ENCODE assay signal across 9 cellular contexts in the genomic region with DNA sequence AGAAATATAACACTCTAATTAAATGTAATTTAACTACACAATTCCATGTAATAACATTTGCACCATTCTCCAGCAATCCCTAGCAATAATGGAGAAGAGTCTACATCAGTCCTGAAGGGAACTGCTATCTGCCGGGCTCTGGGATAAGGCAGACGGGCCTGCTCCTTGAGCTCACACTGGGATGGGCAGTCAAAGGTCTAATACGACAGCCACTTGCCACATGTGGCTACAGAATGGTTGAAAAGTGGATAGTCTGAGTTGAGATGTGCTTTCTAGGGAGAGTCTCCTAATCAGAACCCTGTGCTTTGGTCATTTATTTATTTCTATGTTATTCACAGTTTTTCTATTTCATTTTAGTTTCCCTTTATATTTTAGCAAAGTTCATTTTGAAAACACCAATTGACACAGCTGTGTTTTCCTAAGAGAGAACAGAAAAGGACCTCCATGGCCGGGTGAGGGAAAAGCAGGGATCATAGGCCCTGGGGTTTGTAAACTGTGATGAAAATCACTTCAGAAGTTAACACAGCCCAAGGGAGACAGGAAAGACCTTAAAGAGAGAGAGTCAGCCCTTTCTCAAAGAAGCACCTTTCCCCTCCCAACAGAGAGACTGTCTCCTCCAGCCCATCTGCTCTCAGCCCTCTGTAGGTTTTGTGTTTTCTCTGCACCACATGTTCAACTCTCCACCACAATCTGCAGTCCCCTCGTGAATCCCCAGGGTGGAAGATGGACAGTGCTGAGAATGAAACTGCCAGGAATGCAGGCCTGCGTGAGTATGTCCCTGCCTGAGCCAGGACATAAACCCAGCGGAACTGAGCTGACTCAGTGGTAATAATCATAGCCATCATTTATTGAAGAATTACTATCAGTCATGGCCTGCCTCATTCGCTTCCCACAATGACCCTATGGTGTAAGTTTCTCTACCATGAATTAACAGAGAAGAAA. TPM values are rescaled to one million over a fixed set of nuclear protein-coding genes. Genes with fewer than 3 reads are reported as not detected.
DNase-seq lines count a peak whose midpoint lies in the region; ATAC-seq and TF ChIP-seq lines count a peak whose summit lies in the region.
"Had no signal": no experiment of that assay in that cellular context is flagged by ENCODE, and none has a peak within 500 bp of the region (broad histone marks: within the 10 kb centered on the region; RNA-seq: fewer than 3 reads in every experiment).

No MANE protein-coding gene starts in this region.

- ATAC-seq in sciatic nerve (peak; percentile 92), GM19395 (IDR thresholded peaks at IDR 0.05; ENCODE audit: unreplicated experiment) (no peak)

- H3K9me3 ChIP-seq in SJSA1 (replicated peaks), result no peaks in the 10 kb centered on the region

- peak; percentile 3 for TF ChIP-seq CTCF in fibroblast of villous mesenchyme (IDR thresholded peaks at IDR 0.05; ENCODE audit: insufficient read depth, low read depth, low read length)

- intact Hi-C loops in sciatic nerve (cut with DNase I), result loop anchor here (10.0 kb wide), 1 partner anchor 1994 kb away; no protein-coding TSS in a partner anchor

- H3K36me3 ChIP-seq in SJSA1, result no peaks in the 10 kb centered on the region

- no peaks in the 10 kb centered on the region for H3K27me3 ChIP-seq in SJSA1 (replicated peaks)

- peak overlapping the region; percentile 63 for H3K27ac ChIP-seq in SJSA1

- H3K4me1 ChIP-seq in SJSA1 (replicated peaks), result peaks cover 13% of the 10 kb centered on the region

- H3K4me3 ChIP-seq in SJSA1 (peak overlapping the region; percentile 9; the same call in 1 of the 2 replicates), fibroblast of villous mesenchyme (ENCODE audit: low read depth, low read length) (peak overlapping the region; percentile 0)

- DNase-seq in ELR (ENCODE audit: low read depth) (peak; percentile 91), SJSA1 (ENCODE audit: low read depth in 1 of 2, low spot score in 2 of 2) (peak; percentile 65 to 68), fibroblast of villous mesenchyme (ENCODE audit: low read depth) (peak; percentile 86), sciatic nerve (ENCODE audit: low spot score) (no peak), NCI-H2081 (lab: John Stamatoyannopoulos, UW) (no peak), NAMALWA (ENCODE audit: low spot score) (no peak)
- DNase-seq in activated CD4-positive, alpha-beta T cell treated with anti-CD3 and anti-CD28 coated beads, Interleukin-2, amount 50 U/mL, for 1 hour, result no peak
- DNase-seq: stimulated activated CD4-positive, alpha-beta T cell treated with anti-CD3 and anti-CD28 coated beads, Interleukin-2, amount 100 ng/mL, for 24 hours had no signal

RNA-seq across cellular contexts. Expression of gene FSIP1, which starts 11.6 kb away (rescaled TPM):
- total RNA-seq in SJSA1 (2014; rRNA removed; shearing (Covaris generic)), result 0.79 and 3.9 TPM in 2 replicates
- 0.97 and 2.6 TPM in 2 replicates for total RNA-seq in fibroblast of villous mesenchyme
- total RNA-seq in sciatic nerve, result 0.85 TPM

Comparison
In these comparisons a context has a peak if more than half of its experiments do, and no peak if none do; other contexts are left out.
1. DNase-seq: peak in ELR (single experiment), SJSA1 (2 of 2) and fibroblast of villous mesenchyme (single experiment); none in sciatic nerve (single experiment), NCI-H2081 (0 of 2), activated CD4-positive, alpha-beta T cell treated with anti-CD3 and anti-CD28 coated beads, Interleukin-2, amount 50 U/mL, for 1 hour (single experiment) and NAMALWA (single experiment).